ENCODE assay signal across 8 cellular contexts in genomic region chr22:49724893-49725489, GRCh38.
A peak's percentile ranks its signal among the peaks of the same experiment; 100 is the strongest.
DNase-seq lines count a peak whose midpoint lies in the region; ATAC-seq and TF ChIP-seq lines count a peak whose summit lies in the region.

No MANE protein-coding gene starts in this region.

- no peak overlapping the region for H3K4me3 Mint-ChIP-seq in type B pancreatic cell

- peak; percentile 88 for TF ChIP-seq CTCF in type B pancreatic cell (conservative IDR thresholded peaks at IDR 0.05)

- DNase-seq in DMS 273 treated with DMSO at 0.1 percent for 48 hours (lab: John Stamatoyannopoulos, UW) (peak; percentile 3), RPMI7951 (ENCODE audit: low read depth) (peak; percentile 19), globus pallidus (ENCODE audit: low spot score) (peak; percentile 38), posterior vena cava (ENCODE audit: low spot score) (peak; percentile 89), type B pancreatic cell (ENCODE audit: extremely low spot score, unreplicated experiment) (peak; percentile 78)
- peak; percentile 58 for DNase-seq in activated effector memory CD4-positive, alpha-beta T cell treated with Interleukin-2 at 50 U/mL for 16 hours

- no peaks in the 10 kb centered on the region for H3K9me3 Mint-ChIP-seq in type B pancreatic cell

- intact Hi-C loops in posterior vena cava (cut with DNase I), result no loop called here

- H3K4me1 Mint-ChIP-seq in type B pancreatic cell (ENCODE audit: unreplicated experiment), result no peaks in the 10 kb centered on the region

- ATAC-seq in HG03432 (IDR thresholded peaks at IDR 0.05; ENCODE audit: unreplicated experiment), result peak; percentile 53
- ATAC-seq in GM18907 (IDR thresholded peaks at IDR 0.05; ENCODE audit: unreplicated experiment), result no peak

- H3K36me3 Mint-ChIP-seq in type B pancreatic cell, result no peaks in the 10 kb centered on the region

- H3K27me3 Mint-ChIP-seq in type B pancreatic cell, result peaks cover 74% of the 10 kb centered on the region

- no peak overlapping the region for H3K27ac Mint-ChIP-seq in type B pancreatic cell

Comparison
In these comparisons a context has a peak if more than half of its experiments do, and no peak if none do; other contexts are left out.
1. DNase-seq: peak in every context shown above with its lines; median percentile 89 in posterior vena cava; 78 in type B pancreatic cell; 58 in activated effector memory CD4-positive, alpha-beta T cell treated with Interleukin-2 at 50 U/mL for 16 hours; 38 in globus pallidus; 19 in RPMI7951; 3 in DMS 273 treated with DMSO at 0.1 percent for 48 hours.